28 cellular contexts compared by ENCODE assay signal in genomic region chr2:218307415-218308090, GRCh38. TPM values are rescaled to one million over a fixed set of nuclear protein-coding genes. Genes with fewer than 3 reads are reported as not detected.
DNase-seq lines count a peak whose midpoint lies in the region; ATAC-seq and TF ChIP-seq lines count a peak whose summit lies in the region.
"Had no signal": no experiment of that assay in that cellular context is flagged by ENCODE, and none has a peak within 500 bp of the region (broad histone marks: within the 10 kb centered on the region; RNA-seq: fewer than 3 reads in every experiment).

No MANE protein-coding gene starts in this region.

- intact Hi-C loops in Right ventricle myocardium inferior (cut with DNase I), result no loop called here
- intact Hi-C loops in heart left ventricle (cut with DNase I), result loop anchor here in 2 of 10 donors (10.0 kb wide), 2 partner anchors 87 to 157 kb away; partner anchors contain the start of gene CTDSP1 (in 1 of the 2)

- H3K9me3 Mint-ChIP-seq in nephron progenitor cell, result peaks cover 8% of the 10 kb centered on the region
- H3K9me3 Mint-ChIP-seq in activated CD4-positive, alpha-beta memory T cell treated with anti-CD3 and anti-CD28 coated beads, Interleukin-2, amount 10 ng/mL, durations not matched to agents 7 days and 5 days, result no peaks in the 10 kb centered on the region
- H3K9me3 Mint-ChIP-seq: CD8-positive, alpha-beta T cell had no signal

- H3K27ac ChIP-seq in right atrium auricular region (no peak overlapping the region), heart left ventricle (peak overlapping the region in 8 of 12 donors; percentile 8 to 62 (median 50))
- H3K27ac ChIP-seq: HL-60, Peyer's patch, SJSA1 had no signal

- H3K4me3 ChIP-seq in right atrium auricular region (no peak overlapping the region), heart left ventricle (no peak overlapping the region)
- H3K4me3 ChIP-seq: Peyer's patch, SJSA1 had no signal

- H3K36me3 ChIP-seq in right atrium auricular region (no peaks in the 10 kb centered on the region), heart left ventricle (no peaks in the 10 kb centered on the region)
- H3K36me3 ChIP-seq: Peyer's patch, SJSA1 had no signal

- no peak for DNase-seq in Right ventricle myocardium inferior (ENCODE audit: missing footprints)
- DNase-seq in right atrium auricular region (ENCODE audit: low spot score), result no peak
- no peak for DNase-seq in T-helper 17 cell
- no peak for DNase-seq in heart left ventricle
- DNase-seq in nephron progenitor cell, result no peak
- DNase-seq in activated CD4-positive, alpha-beta memory T cell treated with anti-CD3 and anti-CD28 coated beads, Interleukin-2, amount 10 ng/mL, durations not matched to agents 7 days and 5 days, result no peak
- DNase-seq: AML-193; C1 segment of cervical spinal cord; Calu3; KG1; NCI-H1092 treated with DMSO at 0.1 percent for 48 hours; NCI-H1436 treated with DMSO at 0.1 percent for 48 hours; NCI-H1930; NCI-H2227 treated with DMSO at 0.1 percent for 48 hours; NCI-H510A; NCI-H774; NK-92 treated with Interleukin-12 subunit alpha and Interleukin-12 subunit beta, amount 100 ng/mL, for 24 hours; Peyer's patch had no signal

- H3K27ac Mint-ChIP-seq in T-helper 17 cell, result peak overlapping the region; percentile 73
- H3K27ac Mint-ChIP-seq in nephron progenitor cell, result peak overlapping the region; percentile 0
- no peak overlapping the region for H3K27ac Mint-ChIP-seq in activated CD4-positive, alpha-beta memory T cell treated with anti-CD3 and anti-CD28 coated beads, Interleukin-2, amount 10 ng/mL, durations not matched to agents 7 days and 5 days
- H3K27ac Mint-ChIP-seq: CD8-positive, alpha-beta T cell had no signal

- POLR2A ChIA-PET in activated CD4-positive, alpha-beta memory T cell treated with anti-CD3 and anti-CD28 coated beads, Interleukin-2, amount 10 ng/mL, durations not matched to agents 7 days and 5 days (lab: Charles Lee), result interaction anchor here (1.1 kb wide), 1 partner anchor 88 kb away, joined by 3 read pairs; no protein-coding TSS in a partner anchor

- TF ChIP-seq CTCF in right atrium auricular region (IDR thresholded peaks at IDR 0.05), result no peak
- TF ChIP-seq CTCF in heart left ventricle (IDR thresholded peaks at IDR 0.05), result no peak
- no peak for TF ChIP-seq CTCF in nephron progenitor cell (IDR thresholded peaks at IDR 0.05)

- H3K27me3 ChIP-seq in right atrium auricular region (no peaks in the 10 kb centered on the region), heart left ventricle (no peaks in the 10 kb centered on the region)
- H3K27me3 ChIP-seq: Peyer's patch, SJSA1 had no signal

- ATAC-seq in Right ventricle myocardium inferior, result peak; percentile 69
- ATAC-seq in T-helper 17 cell, result no peak
- peak; percentile 85 to 93 (median 92) for ATAC-seq in heart left ventricle
- ATAC-seq in GM18909 (IDR thresholded peaks at IDR 0.05; ENCODE audit: poor library complexity, unreplicated experiment), result no peak
- no peak for ATAC-seq in HG03039 (IDR thresholded peaks at IDR 0.05; ENCODE audit: unreplicated experiment)

- H3K4me3 Mint-ChIP-seq in T-helper 17 cell (no peak overlapping the region), nephron progenitor cell (no peak overlapping the region)
- H3K4me3 Mint-ChIP-seq in activated CD4-positive, alpha-beta memory T cell treated with anti-CD3 and anti-CD28 coated beads, Interleukin-2, amount 10 ng/mL, durations not matched to agents 7 days and 5 days, result no peak overlapping the region
- H3K4me3 Mint-ChIP-seq: CD8-positive, alpha-beta T cell had no signal

- TF ChIP-seq POLR2A in heart left ventricle (IDR thresholded peaks at IDR 0.05), result no peak

- H3K27me3 Mint-ChIP-seq in T-helper 17 cell (peaks cover 6% of the 10 kb centered on the region), nephron progenitor cell (ENCODE audit: low read depth, poor library complexity) (peaks cover 6% of the 10 kb centered on the region)
- peaks cover 10% of the 10 kb centered on the region for H3K27me3 Mint-ChIP-seq in activated CD4-positive, alpha-beta memory T cell treated with anti-CD3 and anti-CD28 coated beads, Interleukin-2, amount 10 ng/mL, durations not matched to agents 7 days and 5 days

- 76 to 84% (median 78%) methylated on average over 6 of the region's 6 CpGs for WGBS in heart left ventricle, 4 donors

- H3K4me1 ChIP-seq in right atrium auricular region (no peaks in the 10 kb centered on the region), heart left ventricle (peaks cover 0 to 11% (median 0%) of the 10 kb centered on the region in 12 donors)
- H3K4me1 ChIP-seq: SJSA1 had no signal

- H3K36me3 Mint-ChIP-seq in T-helper 17 cell (ENCODE audit: low read depth) (no peaks in the 10 kb centered on the region), nephron progenitor cell (ENCODE audit: low read depth) (no peaks in the 10 kb centered on the region)
- no peaks in the 10 kb centered on the region for H3K36me3 Mint-ChIP-seq in activated CD4-positive, alpha-beta memory T cell treated with anti-CD3 and anti-CD28 coated beads, Interleukin-2, amount 10 ng/mL, durations not matched to agents 7 days and 5 days (ENCODE audit: low read depth)
- H3K36me3 Mint-ChIP-seq: CD8-positive, alpha-beta T cell had no signal

- H3K4me1 Mint-ChIP-seq in T-helper 17 cell (peaks cover 6% of the 10 kb centered on the region), nephron progenitor cell (peaks cover 24% of the 10 kb centered on the region)
- H3K4me1 Mint-ChIP-seq in activated CD4-positive, alpha-beta memory T cell treated with anti-CD3 and anti-CD28 coated beads, Interleukin-2, amount 10 ng/mL, durations not matched to agents 7 days and 5 days, result peaks cover 7% of the 10 kb centered on the region

- CTCF ChIA-PET in activated CD4-positive, alpha-beta memory T cell treated with anti-CD3 and anti-CD28 coated beads, Interleukin-2, amount 10 ng/mL, durations not matched to agents 7 days and 5 days (lab: Charles Lee), result interaction anchor here (1.3 to 1.7 kb wide), 5 partner anchors 10 to 49 kb away, joined by 3 to 7 read pairs (median 3); partner anchors contain the start of gene CATIP

- H3K9me3 ChIP-seq in right atrium auricular region, result no peaks in the 10 kb centered on the region
- no peaks in the 10 kb centered on the region for H3K9me3 ChIP-seq in T-helper 17 cell (ENCODE audit: control insufficient read depth, low read length, poor library complexity, severe bottlenecking)
- H3K9me3 ChIP-seq in heart left ventricle, result no peaks in the 10 kb centered on the region
- H3K9me3 ChIP-seq: Peyer's patch, SJSA1 had no signal

RNA-seq across cellular contexts. Expression of gene TMBIM1, which starts 15.2 kb away (rescaled TPM):
- 138 TPM for total RNA-seq in Right ventricle myocardium inferior
- 100 to 1,000 TPM in 1 of 2 donors, 10 to 100 TPM in 1; 82.8 to 225 TPM for total RNA-seq in right atrium auricular region
- total RNA-seq in T-helper 17 cell, result 100 to 1,000 TPM in 1 of 2 donors, 10 to 100 TPM in 1; 97.4 to 121 TPM
- total RNA-seq in heart left ventricle, result 100 to 1,000 TPM in 7 of 9 donors, 10 to 100 TPM in 2; 89.1 to 173 (median 126) TPM
- polyA plus RNA-seq in heart left ventricle, result 100 to 1,000 TPM in 1 of 2 donors, 10 to 100 TPM in 1; 41.8 to 208 TPM
- 100 to 1,000 TPM; 105 to 107 TPM for total RNA-seq in activated CD4-positive, alpha-beta memory T cell treated with anti-CD3 and anti-CD28 coated beads, Interleukin-2, amount 10 ng/mL, durations not matched to agents 7 days and 5 days

RNA-seq across cellular contexts. Expression of gene PNKD, which starts 37.2 kb away (rescaled TPM):
- 67.0 TPM for total RNA-seq in Right ventricle myocardium inferior
- total RNA-seq in right atrium auricular region, result 10 to 100 TPM; 54.5 to 71.4 TPM
- total RNA-seq in T-helper 17 cell, result 10 to 100 TPM; 21.1 to 31.2 TPM
- 10 to 100 TPM; 53.8 to 78.7 (median 72.5) TPM for total RNA-seq in heart left ventricle
- polyA plus RNA-seq in heart left ventricle, result 100 to 1,000 TPM in 1 of 2 donors, 10 to 100 TPM in 1; 54.6 to 146 TPM
- total RNA-seq in activated CD4-positive, alpha-beta memory T cell treated with anti-CD3 and anti-CD28 coated beads, Interleukin-2, amount 10 ng/mL, durations not matched to agents 7 days and 5 days, result 10 to 100 TPM; 30.1 to 31.8 TPM

RNA-seq across cellular contexts. Expression of gene AAMP, which starts 37.6 kb away (rescaled TPM):
- total RNA-seq in Right ventricle myocardium inferior (50.6 TPM), right atrium auricular region (10 to 100 TPM; 54.3 to 88.8 TPM), T-helper 17 cell (10 to 100 TPM; 46.8 to 47.0 TPM), heart left ventricle (100 to 1,000 TPM in 2 of 9 donors, 10 to 100 TPM in 7; 51.6 to 127 (median 58.0) TPM)
- 100 to 1,000 TPM in 1 of 2 donors, 10 to 100 TPM in 1; 58.6 to 150 TPM for polyA plus RNA-seq in heart left ventricle
- total RNA-seq in activated CD4-positive, alpha-beta memory T cell treated with anti-CD3 and anti-CD28 coated beads, Interleukin-2, amount 10 ng/mL, durations not matched to agents 7 days and 5 days, result 10 to 100 TPM; 44.2 to 46.8 TPM

RNA-seq across cellular contexts. Expression of gene GPBAR1, which starts 46.7 kb away (rescaled TPM):
- total RNA-seq in Right ventricle myocardium inferior (2.0 TPM), right atrium auricular region (10 to 100 TPM in 1 of 2 donors, 1 to 10 TPM in 1; 1.9 to 10.7 TPM), T-helper 17 cell (1 to 10 TPM; 1.5 to 2.7 TPM), heart left ventricle (1 to 10 TPM in 6 of 9 donors, under 1 TPM in 3; 0.52 to 4.7 (median 1.2) TPM)
- 1 to 10 TPM in 1 of 2 donors, under 1 TPM in 1; 1.00 to 1.8 TPM for polyA plus RNA-seq in heart left ventricle
- total RNA-seq in activated CD4-positive, alpha-beta memory T cell treated with anti-CD3 and anti-CD28 coated beads, Interleukin-2, amount 10 ng/mL, durations not matched to agents 7 days and 5 days, result under 1 TPM; 0.68 to 0.75 TPM
- total RNA-seq: A172, Daoy had no signal
- polyA plus RNA-seq: AG04450 had no signal

RNA-seq across cellular contexts. Expression of gene CATIP, which starts 49.1 kb away (rescaled TPM):
- total RNA-seq in Right ventricle myocardium inferior (not detected), right atrium auricular region (not detected), T-helper 17 cell (not detected), heart left ventricle (under 1 TPM in 1 of 9 donors, not detected in 8; 0.18 TPM)
- under 1 TPM in 1 of 2 donors, not detected in 1; 0.07 TPM for polyA plus RNA-seq in heart left ventricle
- not detected for total RNA-seq in activated CD4-positive, alpha-beta memory T cell treated with anti-CD3 and anti-CD28 coated beads, Interleukin-2, amount 10 ng/mL, durations not matched to agents 7 days and 5 days
- total RNA-seq: A172; Calu3; CD8-positive, alpha-beta T cell; Daoy; H4; HT-29; Peyer's patch; SJSA1 had no signal
- polyA plus RNA-seq: AG04450 had no signal

Comparison
In these comparisons a context has a peak if more than half of its experiments do, and no peak if none do; other contexts are left out.
1. H3K27ac ChIP-seq: peak in heart left ventricle (8 of 12); none in right atrium auricular region (0 of 2).
2. ATAC-seq: peak in Right ventricle myocardium inferior (single experiment) and heart left ventricle (4 of 4); none in T-helper 17 cell (single experiment), GM18909 (single experiment) and HG03039 (single experiment).